Comparison of ENCODE assay signal across 23 cellular contexts in the genomic region with DNA sequence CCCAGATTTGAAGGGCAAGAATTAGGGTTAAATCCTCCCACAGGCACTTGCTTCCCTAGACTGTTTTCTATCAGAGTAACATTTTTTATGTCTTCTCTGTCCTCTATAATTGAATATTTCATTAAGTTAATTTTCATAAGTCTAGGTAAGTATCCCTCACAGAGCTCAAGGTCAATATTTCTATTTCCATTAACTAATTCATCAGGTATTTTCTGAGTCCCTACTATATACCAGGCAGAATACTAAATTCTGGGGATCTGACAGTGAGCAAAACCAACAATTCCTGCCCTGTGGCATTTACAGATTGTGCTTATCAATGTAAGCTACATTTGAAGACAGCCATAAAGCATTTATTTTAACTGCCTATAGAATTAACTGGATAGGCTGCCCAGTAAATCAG.
"Had no signal": no experiment of that assay in that cellular context is flagged by ENCODE, and none has a peak within 500 bp of the region (broad histone marks: within the 10 kb centered on the region; RNA-seq: fewer than 3 reads in every experiment).

No MANE protein-coding gene starts in this region.

- H3K27me3 ChIP-seq: heart right ventricle, left lung, sigmoid colon, stomach, suprapubic skin, transverse colon had no signal

- H3K27ac Mint-ChIP-seq: activated B cell treated with CpG ODN at 0.5 μM for 24 hours; activated CD4-positive, alpha-beta T cell treated with anti-CD3 and anti-CD28 coated beads for 36 hours; activated naive CD8-positive, alpha-beta T cell treated with anti-CD3 and anti-CD28 coated beads for 36 hours; activated T-helper 2 cell treated with anti-CD3 and anti-CD28 coated beads, Interferon-gamma antibody, Interleukin-2, Interleukin-4, amounts not matched to agents 10 μg/mL and 5 μg/mL and 100 μg/mL, durations not matched to agents 14 hours and 24 hours and 36 hours; memory B cell; stimulated activated memory B cell treated with anti-CD40 and anti-IgM and Interleukin-4, amounts not matched to agents 10 μg/mL and 1 μg/mL and 100 μg/mL, for 72 hours; T-helper 2 cell treated with Interferon-gamma antibody and Interleukin-4, amounts not matched to agents 5 μg/mL and 100 μg/mL, for 36 hours had no signal

- DNase-seq: activated B cell treated with CpG ODN at 0.5 μM for 24 hours; activated CD4-positive, alpha-beta T cell treated with anti-CD3 and anti-CD28 coated beads for 36 hours; activated CD4-positive, alpha-beta T cell treated with anti-CD3 and anti-CD28 coated beads, Interleukin-2, amount 50 U/mL, for 48 hours; activated CD8-positive, alpha-beta memory T cell treated with anti-CD3 and anti-CD28 coated beads, Interleukin-2, amount 50 U/mL, for 48 hours; activated naive CD4-positive, alpha-beta T cell; activated naive CD8-positive, alpha-beta T cell treated with anti-CD3 and anti-CD28 coated beads for 36 hours; activated T-cell treated with anti-CD3 and anti-CD28 coated beads, Interleukin-2, amount 50 U/mL, for 4 hours; amniotic stem cell; heart right ventricle; left lung; retina; sigmoid colon; stimulated activated CD4-positive, alpha-beta T cell treated with anti-CD3 and anti-CD28 coated beads, Interleukin-15, amount 100 ng/mL, for 24 hours; stomach; transverse colon had no signal

- H3K9me3 Mint-ChIP-seq: activated B cell treated with CpG ODN at 0.5 μM for 24 hours; activated naive CD8-positive, alpha-beta T cell treated with anti-CD3 and anti-CD28 coated beads for 36 hours; activated T-cell treated with anti-CD3 and anti-CD28 coated beads, Interleukin-2, amount 50 U/mL, for 4 hours; activated T-helper 2 cell treated with anti-CD3 and anti-CD28 coated beads, Interferon-gamma antibody, Interleukin-2, Interleukin-4, amounts not matched to agents 10 μg/mL and 5 μg/mL and 100 μg/mL, durations not matched to agents 14 hours and 24 hours and 36 hours; memory B cell; stimulated activated memory B cell treated with anti-CD40 and anti-IgM and Interleukin-4, amounts not matched to agents 10 μg/mL and 1 μg/mL and 100 μg/mL, for 72 hours; T-helper 2 cell treated with Interferon-gamma antibody and Interleukin-4, amounts not matched to agents 5 μg/mL and 100 μg/mL, for 36 hours had no signal

- H3K4me3 ChIP-seq: heart right ventricle, left lung, mucosa of descending colon, sigmoid colon, SK-N-MC, smooth muscle cell, stomach, suprapubic skin, transverse colon had no signal

- H3K27ac ChIP-seq: heart right ventricle, sigmoid colon, SK-N-MC, suprapubic skin, transverse colon had no signal

- ATAC-seq: activated CD4-positive, alpha-beta T cell treated with anti-CD3 and anti-CD28 coated beads for 36 hours; activated T-cell treated with anti-CD3 and anti-CD28 coated beads, Interleukin-2, amount 50 U/mL, for 4 hours; heart right ventricle; stimulated activated memory B cell treated with anti-CD40 and anti-IgM and Interleukin-4, amounts not matched to agents 10 μg/mL and 1 μg/mL and 100 μg/mL, for 72 hours had no signal

- H3K36me3 ChIP-seq: heart right ventricle, left lung, sigmoid colon, stomach, suprapubic skin, transverse colon had no signal

- H3K4me1 ChIP-seq: heart right ventricle, left lung, sigmoid colon had no signal

- H3K4me1 Mint-ChIP-seq: activated B cell treated with CpG ODN at 0.5 μM for 24 hours; memory B cell; stimulated activated memory B cell treated with anti-CD40 and anti-IgM and Interleukin-4, amounts not matched to agents 10 μg/mL and 1 μg/mL and 100 μg/mL, for 72 hours had no signal

- H3K27me3 Mint-ChIP-seq: activated B cell treated with CpG ODN at 0.5 μM for 24 hours; memory B cell; stimulated activated memory B cell treated with anti-CD40 and anti-IgM and Interleukin-4, amounts not matched to agents 10 μg/mL and 1 μg/mL and 100 μg/mL, for 72 hours had no signal

- H3K9me3 ChIP-seq: heart right ventricle, left lung, mucosa of descending colon, sigmoid colon, stomach, suprapubic skin, transverse colon had no signal

- H3K36me3 Mint-ChIP-seq: activated naive CD8-positive, alpha-beta T cell treated with anti-CD3 and anti-CD28 coated beads for 36 hours; memory B cell; stimulated activated memory B cell treated with anti-CD40 and anti-IgM and Interleukin-4, amounts not matched to agents 10 μg/mL and 1 μg/mL and 100 μg/mL, for 72 hours had no signal

- H3K4me3 Mint-ChIP-seq: activated B cell treated with CpG ODN at 0.5 μM for 24 hours; activated CD4-positive, alpha-beta T cell treated with anti-CD3 and anti-CD28 coated beads for 36 hours; activated naive CD8-positive, alpha-beta T cell treated with anti-CD3 and anti-CD28 coated beads for 36 hours; activated T-cell treated with anti-CD3 and anti-CD28 coated beads, Interleukin-2, amount 50 U/mL, for 4 hours; memory B cell; stimulated activated memory B cell treated with anti-CD40 and anti-IgM and Interleukin-4, amounts not matched to agents 10 μg/mL and 1 μg/mL and 100 μg/mL, for 72 hours; T-helper 2 cell treated with Interferon-gamma antibody and Interleukin-4, amounts not matched to agents 5 μg/mL and 100 μg/mL, for 36 hours had no signal
